In genomic region chr10:104120903-104121484, GRCh38 we compare ENCODE assay signal across 1 cellular context.
TF ChIP-seq lines count a peak whose summit lies in the region.

No MANE protein-coding gene starts in this region.

TF ChIP-seq in GM12878, 131 proteins besides CTCF, POLR2A, EP300 and RAD21 (continued from another document and continues in another):
- TF ChIP-seq, protein P1, sequence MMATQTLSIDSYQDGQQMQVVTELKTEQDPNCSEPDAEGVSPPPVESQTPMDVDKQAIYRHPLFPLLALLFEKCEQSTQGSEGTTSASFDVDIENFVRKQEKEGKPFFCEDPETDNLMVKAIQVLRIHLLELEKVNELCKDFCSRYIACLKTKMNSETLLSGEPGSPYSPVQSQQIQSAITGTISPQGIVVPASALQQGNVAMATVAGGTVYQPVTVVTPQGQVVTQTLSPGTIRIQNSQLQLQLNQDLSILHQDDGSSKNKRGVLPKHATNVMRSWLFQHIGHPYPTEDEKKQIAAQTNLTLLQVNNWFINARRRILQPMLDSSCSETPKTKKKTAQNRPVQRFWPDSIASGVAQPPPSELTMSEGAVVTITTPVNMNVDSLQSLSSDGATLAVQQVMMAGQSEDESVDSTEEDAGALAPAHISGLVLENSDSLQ (IDR thresholded peaks at IDR 0.05), result no peak
- TF ChIP-seq ZSCAN29 (IDR thresholded peaks at IDR 0.05) (no peak), TCF7 (IDR thresholded peaks at IDR 0.05; ENCODE audit: borderline replicate concordance) (no peak), NRF1 (conservative IDR thresholded peaks at IDR 0.05; ENCODE audit: low read depth, low read length) (no peak), PBX3 (IDR thresholded peaks at IDR 0.05; ENCODE audit: insufficient replicate concordance, low read depth, low read length) (no peak), POLR2AphosphoS2 (IDR thresholded peaks at IDR 0.05; ENCODE audit: low read depth, low read length) (no peak), BCLAF1 (IDR thresholded peaks at IDR 0.05) (no peak), SRF (IDR thresholded peaks at IDR 0.05; ENCODE audit: low read depth in 2 of 2, low read length in 2 of 2) (no peak), BHLHE40 (IDR thresholded peaks at IDR 0.05; ENCODE audit: borderline replicate concordance in 1 of 2, low read depth in 2 of 2, low read length in 1 of 2) (peak; percentile 66 to 68; a peak in 1 of 4 replicates), BRCA1 (IDR thresholded peaks at IDR 0.05; ENCODE audit: low read depth, low read length) (no peak), PAX8 (IDR thresholded peaks at IDR 0.05) (0 out of 2 replicates have a peak, but pooled peaks have one; percentile 26), SUPT20H (IDR thresholded peaks at IDR 0.05; ENCODE audit: borderline replicate concordance, control insufficient read depth, low read depth, low read length) (no peak), ZNF687 (IDR thresholded peaks at IDR 0.05) (0 out of 2 replicates have a peak, but pooled peaks have one; percentile 47), SIN3A (IDR thresholded peaks at IDR 0.05; ENCODE audit: low read depth, low read length) (peak; percentile 59; the same call in 1 of the 2 replicates), CBFB (IDR thresholded peaks at IDR 0.05; ENCODE audit: low read depth) (no peak), TCF3 (IDR thresholded peaks at IDR 0.05; ENCODE audit: borderline replicate concordance, insufficient read depth, low read depth, low read length) (no peak), CHD2 (IDR thresholded peaks at IDR 0.05; ENCODE audit: borderline replicate concordance, low read depth, low read length) (no peak), CHD4 (IDR thresholded peaks at IDR 0.05) (no peak), SMC3 (IDR thresholded peaks at IDR 0.05; ENCODE audit: borderline replicate concordance, low read length) (no peak), IKZF2 (IDR thresholded peaks at IDR 0.05) (peak in 1 of 2 experiments; percentile 50; a peak in 1 of 4 replicates), HDAC2 (IDR thresholded peaks at IDR 0.05) (no peak), MXI1 (IDR thresholded peaks at IDR 0.05; ENCODE audit: low read depth, low read length) (no peak; the same call in 1 of the 2 replicates), ZNF207 (IDR thresholded peaks at IDR 0.05; ENCODE audit: borderline replicate concordance) (no peak), YY1 (IDR thresholded peaks at IDR 0.05; ENCODE audit: low read depth, low read length) (peak; percentile 73), STAT1 (conservative IDR thresholded peaks at IDR 0.05) (no peak), CREM (IDR thresholded peaks at IDR 0.05; ENCODE audit: low read depth) (no peak; the same call in 1 of the 2 replicates), ESRRA (IDR thresholded peaks at IDR 0.05; ENCODE audit: low read length) (no peak), MYC (IDR thresholded peaks at IDR 0.05; ENCODE audit: insufficient read depth, insufficient read length, insufficient replicate concordance, low read length, severe bottlenecking) (no peak), CBX3 (IDR thresholded peaks at IDR 0.05; ENCODE audit: borderline replicate concordance, low read depth) (no peak), JUNB (IDR thresholded peaks at IDR 0.05) (no peak), REST (IDR thresholded peaks at IDR 0.05; ENCODE audit: low read depth, low read length) (no peak), PAX5 (IDR thresholded peaks at IDR 0.05; ENCODE audit: borderline replicate concordance, low read depth, low read length) (no peak), MLLT1 (IDR thresholded peaks at IDR 0.05) (peak; percentile 63), RCOR1 (conservative IDR thresholded peaks at IDR 0.05; ENCODE audit: low read depth, low read length) (no peak), NR2C1 (IDR thresholded peaks at IDR 0.05) (no peak)
- TF ChIP-seq, protein P2, sequence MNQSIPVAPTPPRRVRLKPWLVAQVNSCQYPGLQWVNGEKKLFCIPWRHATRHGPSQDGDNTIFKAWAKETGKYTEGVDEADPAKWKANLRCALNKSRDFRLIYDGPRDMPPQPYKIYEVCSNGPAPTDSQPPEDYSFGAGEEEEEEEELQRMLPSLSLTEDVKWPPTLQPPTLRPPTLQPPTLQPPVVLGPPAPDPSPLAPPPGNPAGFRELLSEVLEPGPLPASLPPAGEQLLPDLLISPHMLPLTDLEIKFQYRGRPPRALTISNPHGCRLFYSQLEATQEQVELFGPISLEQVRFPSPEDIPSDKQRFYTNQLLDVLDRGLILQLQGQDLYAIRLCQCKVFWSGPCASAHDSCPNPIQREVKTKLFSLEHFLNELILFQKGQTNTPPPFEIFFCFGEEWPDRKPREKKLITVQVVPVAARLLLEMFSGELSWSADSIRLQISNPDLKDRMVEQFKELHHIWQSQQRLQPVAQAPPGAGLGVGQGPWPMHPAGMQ (IDR thresholded peaks at IDR 0.05; ENCODE audit: borderline replicate concordance), result no peak
- TF ChIP-seq, protein P3, sequence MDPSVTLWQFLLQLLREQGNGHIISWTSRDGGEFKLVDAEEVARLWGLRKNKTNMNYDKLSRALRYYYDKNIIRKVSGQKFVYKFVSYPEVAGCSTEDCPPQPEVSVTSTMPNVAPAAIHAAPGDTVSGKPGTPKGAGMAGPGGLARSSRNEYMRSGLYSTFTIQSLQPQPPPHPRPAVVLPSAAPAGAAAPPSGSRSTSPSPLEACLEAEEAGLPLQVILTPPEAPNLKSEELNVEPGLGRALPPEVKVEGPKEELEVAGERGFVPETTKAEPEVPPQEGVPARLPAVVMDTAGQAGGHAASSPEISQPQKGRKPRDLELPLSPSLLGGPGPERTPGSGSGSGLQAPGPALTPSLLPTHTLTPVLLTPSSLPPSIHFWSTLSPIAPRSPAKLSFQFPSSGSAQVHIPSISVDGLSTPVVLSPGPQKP (IDR thresholded peaks at IDR 0.05; ENCODE audit: low read depth, low read length), result no peak
- TF ChIP-seq, protein P4, sequence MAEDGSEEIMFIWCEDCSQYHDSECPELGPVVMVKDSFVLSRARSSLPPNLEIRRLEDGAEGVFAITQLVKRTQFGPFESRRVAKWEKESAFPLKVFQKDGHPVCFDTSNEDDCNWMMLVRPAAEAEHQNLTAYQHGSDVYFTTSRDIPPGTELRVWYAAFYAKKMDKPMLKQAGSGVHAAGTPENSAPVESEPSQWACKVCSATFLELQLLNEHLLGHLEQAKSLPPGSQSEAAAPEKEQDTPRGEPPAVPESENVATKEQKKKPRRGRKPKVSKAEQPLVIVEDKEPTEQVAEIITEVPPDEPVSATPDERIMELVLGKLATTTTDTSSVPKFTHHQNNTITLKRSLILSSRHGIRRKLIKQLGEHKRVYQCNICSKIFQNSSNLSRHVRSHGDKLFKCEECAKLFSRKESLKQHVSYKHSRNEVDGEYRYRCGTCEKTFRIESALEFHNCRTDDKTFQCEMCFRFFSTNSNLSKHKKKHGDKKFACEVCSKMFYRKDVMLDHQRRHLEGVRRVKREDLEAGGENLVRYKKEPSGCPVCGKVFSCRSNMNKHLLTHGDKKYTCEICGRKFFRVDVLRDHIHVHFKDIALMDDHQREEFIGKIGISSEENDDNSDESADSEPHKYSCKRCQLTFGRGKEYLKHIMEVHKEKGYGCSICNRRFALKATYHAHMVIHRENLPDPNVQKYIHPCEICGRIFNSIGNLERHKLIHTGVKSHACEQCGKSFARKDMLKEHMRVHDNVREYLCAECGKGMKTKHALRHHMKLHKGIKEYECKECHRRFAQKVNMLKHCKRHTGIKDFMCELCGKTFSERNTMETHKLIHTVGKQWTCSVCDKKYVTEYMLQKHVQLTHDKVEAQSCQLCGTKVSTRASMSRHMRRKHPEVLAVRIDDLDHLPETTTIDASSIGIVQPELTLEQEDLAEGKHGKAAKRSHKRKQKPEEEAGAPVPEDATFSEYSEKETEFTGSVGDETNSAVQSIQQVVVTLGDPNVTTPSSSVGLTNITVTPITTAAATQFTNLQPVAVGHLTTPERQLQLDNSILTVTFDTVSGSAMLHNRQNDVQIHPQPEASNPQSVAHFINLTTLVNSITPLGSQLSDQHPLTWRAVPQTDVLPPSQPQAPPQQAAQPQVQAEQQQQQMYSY (CRISPR knock-in tag; IDR thresholded peaks at IDR 0.05), result no peak
